In genomic region chr12:103462675-103463074, GRCh38 we compare ENCODE assay signal across 15 cellular contexts. TPM values are rescaled to one million over a fixed set of nuclear protein-coding genes. Genes with fewer than 3 reads are reported as not detected.
DNase-seq lines count a peak whose midpoint lies in the region; ATAC-seq and TF ChIP-seq lines count a peak whose summit lies in the region.
"Had no signal": no experiment of that assay in that cellular context is flagged by ENCODE, and none has a peak within 500 bp of the region (broad histone marks: within the 10 kb centered on the region; RNA-seq: fewer than 3 reads in every experiment).

No MANE protein-coding gene starts in this region.

- DNase-seq in brain microvascular endothelial cell (no peak), left cardiac atrium (no peak), HuH-7 (ENCODE audit: low spot score) (no peak)
- DNase-seq in activated CD4-positive, alpha-beta T cell treated with anti-CD3 and anti-CD28 coated beads, Interleukin-2, amount 50 U/mL, for 48 hours, result no peak
- DNase-seq: psoas muscle; stimulated activated CD4-positive, alpha-beta T cell treated with anti-CD3 and anti-CD28 coated beads, Interleukin-4, amount 100 ng/mL, for 24 hours; WERI-Rb-1 had no signal

- H3K27me3 ChIP-seq in brain microvascular endothelial cell (replicated peaks), result no peaks in the 10 kb centered on the region
- H3K27me3 ChIP-seq: BLaER1 treated with 17β-estradiol and CSF1 and Interleukin-3, amounts not matched to agents 10 nM and 100 nM; suprapubic skin had no signal

- no peak for TF ChIP-seq CTCF in brain microvascular endothelial cell (IDR thresholded peaks at IDR 0.05; ENCODE audit: low read depth, low read length, missing control alignments)

- H3K4me3 ChIP-seq in brain microvascular endothelial cell (ENCODE audit: low read depth, low read length), result no peak overlapping the region
- H3K4me3 ChIP-seq: BLaER1 treated with 17β-estradiol and CSF1 and Interleukin-3, amounts not matched to agents 10 nM and 100 nM; psoas muscle; suprapubic skin had no signal

- no peaks in the 10 kb centered on the region for H3K36me3 ChIP-seq in brain microvascular endothelial cell (replicated peaks)
- H3K36me3 ChIP-seq: BLaER1 treated with 17β-estradiol and CSF1 and Interleukin-3, amounts not matched to agents 10 nM and 100 nM; suprapubic skin; WERI-Rb-1 had no signal

- H3K27ac ChIP-seq in brain microvascular endothelial cell, result no peak overlapping the region
- H3K27ac ChIP-seq: BLaER1 treated with 17β-estradiol and CSF1 and Interleukin-3, amounts not matched to agents 10 nM and 100 nM; psoas muscle; suprapubic skin; WERI-Rb-1 had no signal

- intact Hi-C loops in left cardiac atrium (cut with DNase I), result no loop called here

- in situ Hi-C loops in brain microvascular endothelial cell (cut with HindIII; ENCODE audit: low pct_ligation_motif_present, low sequenced_read_pairs), result no loop called here

- ATAC-seq in GM18508 (IDR thresholded peaks at IDR 0.05; ENCODE audit: insufficient read depth, unreplicated experiment), result peak; percentile 95
- peak; percentile 81 for ATAC-seq in GM19468 (IDR thresholded peaks at IDR 0.05; ENCODE audit: extremely low read depth, unreplicated experiment)
- peak; percentile 75 for ATAC-seq in HG02884 (IDR thresholded peaks at IDR 0.05; ENCODE audit: unreplicated experiment)
- ATAC-seq in HG03520 (IDR thresholded peaks at IDR 0.05; ENCODE audit: unreplicated experiment), result peak; percentile 95
- ATAC-seq in left cardiac atrium, result no peak
- ATAC-seq: psoas muscle had no signal

RNA-seq across cellular contexts. Expression of gene C12orf42, which starts 33.1 kb away (rescaled TPM):
- not detected for total RNA-seq in left cardiac atrium
- total RNA-seq: epithelial cell of proximal tubule, NCI-H460, psoas muscle, suprapubic skin had no signal

Comparison
In these comparisons a context has a peak if more than half of its experiments do, and no peak if none do; other contexts are left out.
1. ATAC-seq: peak in GM18508 (single experiment), GM19468 (single experiment), HG02884 (single experiment) and HG03520 (single experiment); none in left cardiac atrium (0 of 2).